ENCODE assay signal across 9 cellular contexts in genomic region chr4:185344743-185345538, GRCh38. TPM values are rescaled to one million over a fixed set of nuclear protein-coding genes. Genes with fewer than 3 reads are reported as not detected.
A peak's percentile ranks its signal among the peaks of the same experiment; 100 is the strongest.
DNase-seq lines count a peak whose midpoint lies in the region; ATAC-seq lines count a peak whose summit lies in the region.
"Had no signal": no experiment of that assay in that cellular context is flagged by ENCODE, and none has a peak within 500 bp of the region (broad histone marks: within the 10 kb centered on the region; RNA-seq: fewer than 3 reads in every experiment).

No MANE protein-coding gene starts in this region.

- no peaks in the 10 kb centered on the region for H3K9me3 ChIP-seq in CD4-positive, CD25-positive, alpha-beta regulatory T cell (ENCODE audit: control insufficient read depth in 2 of 2, low read length in 2 of 2)

- H3K4me3 ChIP-seq in CD4-positive, CD25-positive, alpha-beta regulatory T cell (ENCODE audit: low read depth, low read length), result peak overlapping the region; percentile 7

- H3K4me1 ChIP-seq in CD4-positive, CD25-positive, alpha-beta regulatory T cell (ENCODE audit: control insufficient read depth, insufficient read depth, low read length, poor library complexity, severe bottlenecking), result peaks cover 11% of the 10 kb centered on the region

- H3K4me1 Mint-ChIP-seq in CD4-positive, CD25-positive, alpha-beta regulatory T cell, result peaks cover 12 to 21% (median 19%) of the 10 kb centered on the region in 4 donors
- peaks cover 6 to 13% of the 10 kb centered on the region in 2 donors for H3K4me1 Mint-ChIP-seq in immature natural killer cell

- H3K27me3 ChIP-seq in CD4-positive, CD25-positive, alpha-beta regulatory T cell (ENCODE audit: control insufficient read depth, insufficient read depth, low read length), result no peaks in the 10 kb centered on the region

- no peak overlapping the region for H3K27ac ChIP-seq in CD4-positive, CD25-positive, alpha-beta regulatory T cell (ENCODE audit: insufficient read depth, low read length, poor library complexity, severe bottlenecking)

- H3K4me3 Mint-ChIP-seq in CD4-positive, CD25-positive, alpha-beta regulatory T cell, result peak overlapping the region in 1 of 4 donors; percentile 27
- peak overlapping the region in 1 of 5 donors; percentile 31 for H3K4me3 Mint-ChIP-seq in immature natural killer cell

- H3K36me3 Mint-ChIP-seq in CD4-positive, CD25-positive, alpha-beta regulatory T cell, result peaks cover 57% of the 10 kb centered on the region
- peaks cover 30 to 57% (median 51%) of the 10 kb centered on the region in 3 donors for H3K36me3 Mint-ChIP-seq in immature natural killer cell

- no peak for ATAC-seq in CD4-positive, CD25-positive, alpha-beta regulatory T cell (ENCODE audit: low read depth in 2 of 2)
- ATAC-seq in GM19455 (IDR thresholded peaks at IDR 0.05; ENCODE audit: unreplicated experiment), result peak; percentile 51
- ATAC-seq in HG03280 (IDR thresholded peaks at IDR 0.05; ENCODE audit: unreplicated experiment), result peak; percentile 39

- H3K36me3 ChIP-seq in CD4-positive, CD25-positive, alpha-beta regulatory T cell (ENCODE audit: control insufficient read depth, insufficient read depth, low read length), result peaks cover 24% of the 10 kb centered on the region

- peak in 1 of 3 donors; percentile 53 for DNase-seq in CD4-positive, CD25-positive, alpha-beta regulatory T cell
- DNase-seq in dermis microvascular lymphatic vessel endothelial cell (ENCODE audit: low read depth in 2 of 2) (peak; percentile 82 to 83), HuH-7 (ENCODE audit: low spot score) (no peak), immature natural killer cell (no peak), OCI-M2 (lab: John Stamatoyannopoulos, UW; ENCODE audit: unreplicated experiment) (no peak)
- DNase-seq in activated CD4-positive, CD25-positive, alpha-beta regulatory T cell treated with anti-CD3 and anti-CD28 coated beads, Interleukin-2, amount 50 U/mL, for 72 hours, result no peak
- DNase-seq: effector memory CD4-positive, alpha-beta T cell had no signal

- H3K9me3 Mint-ChIP-seq in CD4-positive, CD25-positive, alpha-beta regulatory T cell, result peaks cover 0 to 1% (median 0%) of the 10 kb centered on the region in 7 donors
- H3K9me3 Mint-ChIP-seq in immature natural killer cell, result no peaks in the 10 kb centered on the region

- no peaks in the 10 kb centered on the region for H3K27me3 Mint-ChIP-seq in CD4-positive, CD25-positive, alpha-beta regulatory T cell
- no peaks in the 10 kb centered on the region for H3K27me3 Mint-ChIP-seq in immature natural killer cell (ENCODE audit: low read depth in 3 of 3)

- H3K27ac Mint-ChIP-seq in CD4-positive, CD25-positive, alpha-beta regulatory T cell, result peak overlapping the region; percentile 61 to 90 (median 83)
- H3K27ac Mint-ChIP-seq in immature natural killer cell, result peak overlapping the region in 2 of 6 donors; percentile 20 to 77

RNA-seq across cellular contexts. Expression of gene LRP2BP, which starts 50.8 kb away (rescaled TPM):
- 3.5 TPM for total RNA-seq in CD4-positive, CD25-positive, alpha-beta regulatory T cell
- 1 to 10 TPM in 2 of 4 donors, under 1 TPM in 2; 0.54 to 1.2 (median 0.97) TPM for polyA plus RNA-seq in CD4-positive, CD25-positive, alpha-beta regulatory T cell
- total RNA-seq in dermis microvascular lymphatic vessel endothelial cell, result 0.38 and 0.51 TPM in 2 replicates
- polyA plus RNA-seq in immature natural killer cell, result under 1 TPM in 2 of 3 donors, not detected in 1; 0.17 to 0.36 TPM

RNA-seq across cellular contexts. Expression of gene ANKRD37, which starts 51.7 kb away (rescaled TPM):
- 31.0 TPM for total RNA-seq in CD4-positive, CD25-positive, alpha-beta regulatory T cell
- polyA plus RNA-seq in CD4-positive, CD25-positive, alpha-beta regulatory T cell, result 10 to 100 TPM in 3 of 4 donors, 1 to 10 TPM in 1; 8.8 to 14.3 (median 11.2) TPM
- 6.4 and 9.1 TPM in 2 replicates for total RNA-seq in dermis microvascular lymphatic vessel endothelial cell
- 10 to 100 TPM in 1 of 3 donors, 1 to 10 TPM in 2; 7.1 to 10.0 (median 8.4) TPM for polyA plus RNA-seq in immature natural killer cell

Comparison
In these comparisons a context has a peak if more than half of its experiments do, and no peak if none do; other contexts are left out.
1. ATAC-seq: peak in GM19455 (single experiment) and HG03280 (single experiment); none in CD4-positive, CD25-positive, alpha-beta regulatory T cell (0 of 2).
2. DNase-seq: peak in dermis microvascular lymphatic vessel endothelial cell (2 of 2); none in HuH-7 (single experiment), immature natural killer cell (0 of 3), activated CD4-positive, CD25-positive, alpha-beta regulatory T cell treated with anti-CD3 and anti-CD28 coated beads, Interleukin-2, amount 50 U/mL, for 72 hours (single experiment) and OCI-M2 (single experiment).